In the genomic region with DNA sequence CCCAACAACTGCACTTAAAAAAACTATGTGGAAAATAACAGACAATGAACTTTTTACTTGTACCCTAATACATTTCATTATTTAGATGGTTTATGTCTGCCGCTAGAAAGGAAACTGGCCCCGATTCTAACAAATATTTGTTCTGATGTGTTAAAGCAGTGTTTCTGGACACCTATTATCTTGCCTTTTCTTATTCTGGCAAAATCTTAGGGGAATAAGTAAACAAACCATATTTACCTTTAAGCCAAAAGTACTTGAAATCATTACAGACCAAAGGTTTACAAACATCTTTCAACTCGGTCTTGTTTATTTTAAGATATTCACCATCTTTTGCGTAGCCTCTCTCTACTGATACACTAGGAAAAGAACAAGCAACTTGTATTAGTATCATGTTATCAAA, we compare ENCODE assay signal across 1 cellular context.
A peak's percentile ranks its signal among the peaks of the same experiment; 100 is the strongest.
TF ChIP-seq lines count a peak whose summit lies in the region.

No MANE protein-coding gene starts in this region.

TF ChIP-seq in HepG2, 621 proteins besides CTCF, POLR2A, EP300 and RAD21 (continued from another document):
- TF ChIP-seq, protein P1, sequence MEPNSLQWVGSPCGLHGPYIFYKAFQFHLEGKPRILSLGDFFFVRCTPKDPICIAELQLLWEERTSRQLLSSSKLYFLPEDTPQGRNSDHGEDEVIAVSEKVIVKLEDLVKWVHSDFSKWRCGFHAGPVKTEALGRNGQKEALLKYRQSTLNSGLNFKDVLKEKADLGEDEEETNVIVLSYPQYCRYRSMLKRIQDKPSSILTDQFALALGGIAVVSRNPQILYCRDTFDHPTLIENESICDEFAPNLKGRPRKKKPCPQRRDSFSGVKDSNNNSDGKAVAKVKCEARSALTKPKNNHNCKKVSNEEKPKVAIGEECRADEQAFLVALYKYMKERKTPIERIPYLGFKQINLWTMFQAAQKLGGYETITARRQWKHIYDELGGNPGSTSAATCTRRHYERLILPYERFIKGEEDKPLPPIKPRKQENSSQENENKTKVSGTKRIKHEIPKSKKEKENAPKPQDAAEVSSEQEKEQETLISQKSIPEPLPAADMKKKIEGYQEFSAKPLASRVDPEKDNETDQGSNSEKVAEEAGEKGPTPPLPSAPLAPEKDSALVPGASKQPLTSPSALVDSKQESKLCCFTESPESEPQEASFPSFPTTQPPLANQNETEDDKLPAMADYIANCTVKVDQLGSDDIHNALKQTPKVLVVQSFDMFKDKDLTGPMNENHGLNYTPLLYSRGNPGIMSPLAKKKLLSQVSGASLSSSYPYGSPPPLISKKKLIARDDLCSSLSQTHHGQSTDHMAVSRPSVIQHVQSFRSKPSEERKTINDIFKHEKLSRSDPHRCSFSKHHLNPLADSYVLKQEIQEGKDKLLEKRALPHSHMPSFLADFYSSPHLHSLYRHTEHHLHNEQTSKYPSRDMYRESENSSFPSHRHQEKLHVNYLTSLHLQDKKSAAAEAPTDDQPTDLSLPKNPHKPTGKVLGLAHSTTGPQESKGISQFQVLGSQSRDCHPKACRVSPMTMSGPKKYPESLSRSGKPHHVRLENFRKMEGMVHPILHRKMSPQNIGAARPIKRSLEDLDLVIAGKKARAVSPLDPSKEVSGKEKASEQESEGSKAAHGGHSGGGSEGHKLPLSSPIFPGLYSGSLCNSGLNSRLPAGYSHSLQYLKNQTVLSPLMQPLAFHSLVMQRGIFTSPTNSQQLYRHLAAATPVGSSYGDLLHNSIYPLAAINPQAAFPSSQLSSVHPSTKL (CRISPR knock-in tag; IDR thresholded peaks at IDR 0.05): peak; percentile 24; the same call in 1 of the 2 replicates
- TF ChIP-seq NR2F6 (IDR thresholded peaks at IDR 0.05) (0 out of 2 replicates have a peak, but pooled peaks have one; percentile 15), NR2F6 (CRISPR knock-in tag; IDR thresholded peaks at IDR 0.05) (no peak)
